In the genomic region with DNA sequence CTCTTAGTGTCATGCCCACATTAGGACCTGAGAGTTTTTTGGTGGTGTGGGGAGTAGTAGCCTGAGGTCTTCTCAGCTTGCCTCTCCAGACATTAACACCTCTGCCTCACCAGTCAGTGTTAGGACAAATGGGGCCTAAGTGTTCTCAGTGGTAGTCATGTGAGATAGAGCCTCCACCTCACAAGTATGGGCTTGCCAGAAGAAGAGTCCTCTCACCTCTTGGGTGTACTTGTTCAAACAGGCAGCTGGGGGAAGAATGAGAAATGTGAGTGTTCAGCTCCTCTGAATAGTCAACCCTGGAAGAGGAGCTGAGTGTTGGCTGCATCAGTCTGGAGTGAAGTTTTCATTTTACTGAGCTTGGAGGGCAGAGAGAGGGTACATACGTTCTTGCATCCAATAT, we compare ENCODE assay signal across 14 cellular contexts.
DNase-seq lines count a peak whose midpoint lies in the region; TF ChIP-seq lines count a peak whose summit lies in the region.
"Had no signal": no experiment of that assay in that cellular context is flagged by ENCODE, and none has a peak within 500 bp of the region (broad histone marks: within the 10 kb centered on the region; RNA-seq: fewer than 3 reads in every experiment).

No MANE protein-coding gene starts in this region.

- no CpG with 5 or more reads among the region's 1 CpG for WGBS in mesendoderm (ENCODE audit: extremely low coverage, insufficient coverage, low lambda C conversion rate)

- no peaks in the 10 kb centered on the region for H3K36me3 Mint-ChIP-seq in CD14-positive monocyte
- H3K36me3 Mint-ChIP-seq: CD8-positive, alpha-beta memory T cell had no signal

- TF ChIP-seq CTCF in epithelial cell of esophagus (IDR thresholded peaks at IDR 0.05; ENCODE audit: insufficient read depth, low read depth, low read length, missing control alignments) (no peak), CD14-positive monocyte (IDR thresholded peaks at IDR 0.05) (no peak)

- no peak overlapping the region for H3K18ac ChIP-seq in mesendoderm (ENCODE audit: low read length)

- no peaks in the 10 kb centered on the region for H3K36me3 ChIP-seq in mesendoderm (ENCODE audit: control insufficient read depth, insufficient read depth, low read length)

- H3K9me3 Mint-ChIP-seq in CD14-positive monocyte, result peaks cover 2 to 19% (median 10%) of the 10 kb centered on the region in 7 donors

- H3K4me2 ChIP-seq in mesendoderm (ENCODE audit: low read length), result no peak overlapping the region

- H2BK120ac ChIP-seq in mesendoderm (ENCODE audit: low read depth, low read length), result no peak overlapping the region

- DNase-seq in DMS79 (lab: John Stamatoyannopoulos, UW) (peak; percentile 19), DMS79 treated with DMSO at 0.1 percent for 48 hours (lab: John Stamatoyannopoulos, UW) (no peak), NCI-H510A treated with DMSO at 0.1 percent for 48 hours (lab: John Stamatoyannopoulos, UW) (peak; percentile 69), epithelial cell of esophagus (ENCODE audit: low read depth) (peak; percentile 95), mesendoderm (peak; percentile 5), epidermal melanocyte (ENCODE audit: insufficient read length, low spot score) (no peak), NCI-H345 (lab: John Stamatoyannopoulos, UW) (no peak), CD14-positive monocyte (ENCODE audit: low spot score) (no peak)
- DNase-seq: Caco-2; CD8-positive, alpha-beta memory T cell; GM23248 had no signal

- H3K27me3 ChIP-seq in mesendoderm (ENCODE audit: insufficient read depth, low read length, poor library complexity), result no peaks in the 10 kb centered on the region

- H4K8ac ChIP-seq in mesendoderm (ENCODE audit: low read depth, low read length), result no peak overlapping the region

- H3K4ac ChIP-seq in mesendoderm (ENCODE audit: low read depth, low read length), result no peak overlapping the region

- no peak overlapping the region for H3K27ac Mint-ChIP-seq in CD14-positive monocyte
- H3K27ac Mint-ChIP-seq: CD8-positive, alpha-beta memory T cell had no signal

- H3K56ac ChIP-seq in mesendoderm (ENCODE audit: low read length), result no peak overlapping the region

- no peak overlapping the region for H3K4me3 Mint-ChIP-seq in CD14-positive monocyte
- H3K4me3 Mint-ChIP-seq: CD8-positive, alpha-beta memory T cell had no signal

- H3K4me3 ChIP-seq in epithelial cell of esophagus (ENCODE audit: low read length) (no peak overlapping the region), mesendoderm (ENCODE audit: low read length) (no peak overlapping the region)
- H3K4me3 ChIP-seq: GM12878, GM23248 had no signal

- no peaks in the 10 kb centered on the region for H3K79me2 ChIP-seq in mesendoderm (ENCODE audit: control insufficient read depth, insufficient read depth, low read length)

- no peaks in the 10 kb centered on the region for H3K4me1 ChIP-seq in mesendoderm (ENCODE audit: control insufficient read depth, low read depth, low read length)
- H3K4me1 ChIP-seq: Caco-2 had no signal

- H4K5ac ChIP-seq in mesendoderm (ENCODE audit: low read length), result no peak overlapping the region

- no peak overlapping the region for H2BK15ac ChIP-seq in mesendoderm (replicated peaks; ENCODE audit: low read depth)

- intact Hi-C loops in CD14-positive monocyte (cut with micrococcal nuclease), result no loop called here

- H3K79me1 ChIP-seq in mesendoderm (ENCODE audit: low read length), result no peaks in the 10 kb centered on the region

- no peak overlapping the region for H2BK5ac ChIP-seq in mesendoderm (ENCODE audit: low read length)

- H2AK5ac ChIP-seq in mesendoderm (ENCODE audit: low read length), result no peak overlapping the region

- H3K27me3 Mint-ChIP-seq in CD14-positive monocyte (ENCODE audit: low read depth in 3 of 3), result no peaks in the 10 kb centered on the region
- H3K27me3 Mint-ChIP-seq: CD8-positive, alpha-beta memory T cell had no signal

- no peak overlapping the region for H3K9ac ChIP-seq in mesendoderm (ENCODE audit: low read length)
- H3K9ac ChIP-seq: GM23248 had no signal

- H3K23ac ChIP-seq in mesendoderm (ENCODE audit: low read length), result no peak overlapping the region

- H3K4me1 Mint-ChIP-seq in CD14-positive monocyte, result no peaks in the 10 kb centered on the region
- H3K4me1 Mint-ChIP-seq: CD8-positive, alpha-beta memory T cell had no signal

- H3K27ac ChIP-seq in mesendoderm (ENCODE audit: low read depth, low read length), result no peak overlapping the region
- H3K27ac ChIP-seq: 22Rv1, GM23248, HL-60 had no signal

Comparison
In these comparisons a context has a peak if more than half of its experiments do, and no peak if none do; other contexts are left out.
1. DNase-seq: peak in DMS79 (single experiment), NCI-H510A treated with DMSO at 0.1 percent for 48 hours (single experiment), epithelial cell of esophagus (single experiment) and mesendoderm (single experiment); none in DMS79 treated with DMSO at 0.1 percent for 48 hours (single experiment), epidermal melanocyte (single experiment), NCI-H345 (single experiment) and CD14-positive monocyte (single experiment).